ENCODE assay signal across 27 cellular contexts in genomic region chr15:48365575-48365974, GRCh38.
"Had no signal": no experiment of that assay in that cellular context is flagged by ENCODE, and none has a peak within 500 bp of the region (broad histone marks: within the 10 kb centered on the region; RNA-seq: fewer than 3 reads in every experiment).

No MANE protein-coding gene starts in this region.

- H3K9me3 ChIP-seq: adrenal gland, body of pancreas, colonic mucosa, esophagus squamous epithelium had no signal

- H3K27ac ChIP-seq: adrenal gland, body of pancreas, colonic mucosa, dorsolateral prefrontal cortex, epithelial cell of prostate, esophagus squamous epithelium had no signal

- DNase-seq: activated CD4-positive, alpha-beta T cell treated with anti-CD3 and anti-CD28 coated beads for 48 hours; activated CD4-positive, alpha-beta T cell treated with anti-CD3 and anti-CD28 coated beads, Interleukin-2, amount 50 U/mL, for 1 hour; activated CD4-positive, alpha-beta T cell treated with anti-CD3 and anti-CD28 coated beads, Interleukin-2, amount 50 U/mL, for 48 hours; activated CD8-positive, alpha-beta memory T cell treated with anti-CD3 and anti-CD28 coated beads for 24 hours; activated CD8-positive, alpha-beta T cell treated with anti-CD3 and anti-CD28 coated beads for 36 hours; activated effector memory CD4-positive, alpha-beta T cell treated with anti-CD3 and anti-CD28 coated beads, Interleukin-2, amount 50 U/mL, for 16 hours; activated naive CD4-positive, alpha-beta T cell treated with anti-CD3 and anti-CD28 coated beads for 36 hours; activated naive CD8-positive, alpha-beta T cell treated with anti-CD3 and anti-CD28 coated beads for 36 hours; activated naive CD8-positive, alpha-beta T cell treated with anti-CD3 and anti-CD28 coated beads, Interleukin-2, amount 50 U/mL, for 24 hours; activated T-cell treated with anti-CD3 and anti-CD28 coated beads, Interleukin-2, amount 50 U/mL, for 4 hours; adrenal gland; amygdala; aorta; body of pancreas; caudate nucleus; colonic mucosa; dorsolateral prefrontal cortex; effector memory CD8-positive, alpha-beta T cell; esophagus squamous epithelium; foreskin melanocyte; head of caudate nucleus; hippocampal formation; T-helper 1 cell; T-helper 17 cell; T1000 had no signal

- H3K36me3 ChIP-seq: adrenal gland, colonic mucosa, esophagus squamous epithelium had no signal

- H3K4me1 ChIP-seq: adrenal gland, body of pancreas, colonic mucosa had no signal

- H3K4me3 ChIP-seq: adrenal gland, body of pancreas, colonic mucosa, dorsolateral prefrontal cortex, esophagus squamous epithelium had no signal

- FAIRE-seq: endothelial cell of umbilical vein had no signal

- ATAC-seq: activated CD8-positive, alpha-beta T cell treated with anti-CD3 and anti-CD28 coated beads for 36 hours; activated naive CD8-positive, alpha-beta T cell treated with anti-CD3 and anti-CD28 coated beads, Interleukin-2, amount 50 U/mL, for 24 hours; activated T-cell treated with anti-CD3 and anti-CD28 coated beads, Interleukin-2, amount 50 U/mL, for 4 hours; body of pancreas; effector memory CD8-positive, alpha-beta T cell; T-helper 17 cell had no signal
